Comparison of ENCODE assay signal across 21 cellular contexts in the genomic region with DNA sequence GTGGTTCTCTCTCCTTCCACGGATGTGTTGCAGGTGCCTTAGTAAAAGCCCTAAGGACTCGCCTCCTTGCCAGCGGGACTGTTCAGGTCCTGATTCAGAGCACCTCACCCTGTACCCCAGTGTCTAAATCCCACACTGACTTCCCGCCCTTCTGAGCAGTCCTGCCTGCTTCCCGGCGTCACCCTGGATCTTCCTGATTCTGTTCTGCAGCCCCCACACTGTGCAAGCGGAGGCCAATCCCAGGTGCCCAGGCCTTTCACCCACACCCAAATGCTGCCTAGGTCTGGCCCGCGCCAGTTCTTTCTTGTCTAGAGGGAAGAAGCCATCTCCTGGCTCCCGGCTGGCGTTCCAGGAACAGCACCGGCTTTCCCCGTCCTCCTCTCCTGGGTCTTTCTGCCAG.
"Had no signal": no experiment of that assay in that cellular context is flagged by ENCODE, and none has a peak within 500 bp of the region (broad histone marks: within the 10 kb centered on the region; RNA-seq: fewer than 3 reads in every experiment).

No MANE protein-coding gene starts in this region.

- H3K9ac ChIP-seq: KMS-11, SK-N-SH had no signal

- H3K9me3 ChIP-seq: SK-N-SH had no signal

- H3K27ac ChIP-seq: KMS-11, RWPE1 had no signal

- FAIRE-seq: RCC 7860 had no signal

- H3K4me2 ChIP-seq: KMS-11, SK-N-SH had no signal

- H3K9me2 ChIP-seq: SK-N-SH had no signal

- DNase-seq: MV-4-11, NCI-H1048, NCI-H1105 treated with DMSO at 0.1 percent for 48 hours, NCI-H1417 treated with DMSO at 0.1 percent for 48 hours, NCI-H146, NCI-H1694 treated with DMSO at 0.1 percent for 48 hours, NCI-H1930, NCI-H2081, NCI-H2107, NCI-H2227 treated with DMSO at 0.1 percent for 48 hours, NCI-H446, NCI-H510A, NCI-H524 treated with DMSO at 0.1 percent for 48 hours, NCI-H69, NCI-H774, SHP77, SK-N-SH, SW 1271 had no signal
